In genomic region chr3:189494632-189495031, GRCh38 we compare ENCODE assay signal across 30 cellular contexts.
"Had no signal": no experiment of that assay in that cellular context is flagged by ENCODE, and none has a peak within 500 bp of the region (broad histone marks: within the 10 kb centered on the region; RNA-seq: fewer than 3 reads in every experiment).

No MANE protein-coding gene starts in this region.

- H3K4me1 Mint-ChIP-seq: memory B cell; natural killer cell; stimulated activated naive CD8-positive, alpha-beta T cell treated with anti-CD3 and anti-CD28 coated beads, Interleukin-15, amount 100 ng/mL, for 72 hours had no signal

- H3K36me3 Mint-ChIP-seq: memory B cell, natural killer cell had no signal

- H3K4me3 Mint-ChIP-seq: memory B cell; natural killer cell; stimulated activated naive CD8-positive, alpha-beta T cell treated with anti-CD3 and anti-CD28 coated beads, Interleukin-15, amount 100 ng/mL, for 72 hours had no signal

- H3K36me3 ChIP-seq: esophagus squamous epithelium, heart right ventricle, lower lobe of right lung, right lobe of liver, thyroid gland, vagina had no signal

- H3K9ac ChIP-seq: parathyroid adenoma had no signal

- ATAC-seq: heart right ventricle; left ventricle myocardium superior; lower lobe of right lung; natural killer cell; right lobe of liver; stimulated activated naive CD8-positive, alpha-beta T cell treated with anti-CD3 and anti-CD28 coated beads, Interleukin-15, amount 100 ng/mL, for 72 hours had no signal

- H3K27ac ChIP-seq: coronary artery, esophagus squamous epithelium, heart right ventricle, lower lobe of right lung, parathyroid adenoma, right lobe of liver, thyroid gland, vagina had no signal

- H3K4me3 ChIP-seq: coronary artery, esophagus squamous epithelium, heart right ventricle, lower lobe of right lung, right lobe of liver, smooth muscle cell, thyroid gland, vagina had no signal

- H3K27me3 ChIP-seq: esophagus squamous epithelium, right lobe of liver, thyroid gland, vagina had no signal

- H3K27me3 Mint-ChIP-seq: stimulated activated naive CD8-positive, alpha-beta T cell treated with anti-CD3 and anti-CD28 coated beads, Interleukin-15, amount 100 ng/mL, for 72 hours had no signal

- H3K9me3 Mint-ChIP-seq: memory B cell; stimulated activated naive CD8-positive, alpha-beta T cell treated with anti-CD3 and anti-CD28 coated beads, Interleukin-15, amount 100 ng/mL, for 72 hours had no signal

- H3K27ac Mint-ChIP-seq: memory B cell; natural killer cell; progenitor cell of endocrine pancreas; stimulated activated naive CD8-positive, alpha-beta T cell treated with anti-CD3 and anti-CD28 coated beads, Interleukin-15, amount 100 ng/mL, for 72 hours had no signal

- FAIRE-seq: endothelial cell of umbilical vein, islet of Langerhans had no signal

- H3K9me3 ChIP-seq: esophagus squamous epithelium, heart right ventricle, lower lobe of right lung, right lobe of liver, thyroid gland, vagina had no signal

- DNase-seq: dermis blood vessel endothelial cell; effector memory CD4-positive, alpha-beta T cell; erythroblast; esophagus squamous epithelium; foreskin melanocyte; glutamatergic neuron; heart right ventricle; hippocampal formation; kidney glomerular epithelial cell; left ventricle myocardium superior; lower lobe of right lung; natural killer cell; occipital lobe; right lobe of liver; stimulated activated CD4-positive, alpha-beta T cell treated with anti-CD3 and anti-CD28 coated beads, Interleukin-12 subunit alpha, Interleukin-12 subunit beta, amount 100 ng/mL, for 4 hours; stimulated activated CD4-positive, alpha-beta T cell treated with anti-CD3 and anti-CD28 coated beads, Interleukin-1b, Interleukin-23, amount 100 ng/mL, for 48 hours; stimulated activated CD4-positive, alpha-beta T cell treated with anti-CD3 and anti-CD28 coated beads, Interleukin-4, amount 100 ng/mL, for 1 hour; stimulated activated CD8-positive, alpha-beta memory T cell treated with anti-CD3 and anti-CD28 coated beads, Interleukin-4, amount 100 ng/mL, for 48 hours; stimulated activated naive CD4-positive, alpha-beta T cell; stimulated activated naive CD8-positive, alpha-beta T cell treated with anti-CD3 and anti-CD28 coated beads, Interleukin-15, amount 100 ng/mL, for 72 hours; thyroid gland; trophoblast cell had no signal
